ENCODE assay signal across 22 cellular contexts in the genomic region with DNA sequence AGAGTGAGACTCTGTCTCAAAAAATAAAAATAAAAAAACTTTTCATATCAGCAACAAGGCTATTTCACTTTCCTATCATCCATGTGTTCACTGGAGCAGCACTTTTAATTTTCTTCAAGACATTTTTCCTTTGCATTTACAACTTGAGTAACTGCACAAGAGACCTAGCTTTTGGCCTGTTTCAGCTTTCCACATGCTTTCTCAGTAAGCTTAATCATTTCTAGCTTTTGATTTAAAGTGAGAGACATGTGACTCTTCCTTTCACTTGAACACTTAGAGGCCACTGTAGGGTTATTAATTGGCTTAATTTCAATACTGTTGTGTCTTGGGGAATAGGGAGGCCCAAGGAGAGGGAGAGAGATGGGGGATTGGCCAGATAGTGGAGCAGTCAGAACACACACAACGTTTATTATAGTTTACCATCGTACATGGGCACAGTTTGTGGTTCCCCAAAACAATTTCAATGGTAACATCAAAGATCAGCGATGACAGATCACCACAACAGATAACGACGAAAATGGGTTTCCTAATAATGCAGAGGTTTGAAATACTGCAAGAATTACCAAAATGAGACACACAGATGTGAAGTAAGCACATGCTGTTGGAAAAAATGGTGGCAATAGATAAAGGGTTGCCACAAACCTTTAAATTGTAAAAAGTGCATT.
DNase-seq lines count a peak whose midpoint lies in the region; FAIRE-seq and TF ChIP-seq lines count a peak whose summit lies in the region.
"Had no signal": no experiment of that assay in that cellular context is flagged by ENCODE, and none has a peak within 500 bp of the region (broad histone marks: within the 10 kb centered on the region; RNA-seq: fewer than 3 reads in every experiment).

No MANE protein-coding gene starts in this region.

- peak overlapping the region; percentile 16; the same call in 1 of the 2 replicates for H3K9ac ChIP-seq in OCI-LY3 (ENCODE audit: low read length)
- H3K9ac ChIP-seq in H1 (replicated peaks in 1 of 4; ENCODE audit: extremely low read depth in 1 of 4, low read depth in 3 of 4, low read length in 3 of 4): no peak overlapping the region
- H3K9ac ChIP-seq: GM23248 had no signal

- H4K91ac ChIP-seq in H1 (replicated peaks; ENCODE audit: insufficient read length, low read length): no peak overlapping the region

- peaks cover 8% of the 10 kb centered on the region for H3K4me1 ChIP-seq in CD4-positive, alpha-beta memory T cell (ENCODE audit: insufficient read depth, low read length)
- H3K4me1 ChIP-seq in OCI-LY3 (ENCODE audit: low read length): peaks cover 59% of the 10 kb centered on the region
- peaks cover 6 to 14% (median 8%) of the 10 kb centered on the region in 4 experiments for H3K4me1 ChIP-seq in H1 (replicated peaks in 1 of 4; ENCODE audit: control insufficient read depth in 3 of 4, insufficient read depth in 4 of 4, low read length in 3 of 4)
- no peaks in the 10 kb centered on the region for H3K4me1 ChIP-seq in ovary (ENCODE audit: insufficient read depth)
- H3K4me1 ChIP-seq: HAP-1 had no signal

- DNase-seq in activated CD4-positive, alpha-beta memory T cell treated with anti-CD3 and anti-CD28 coated beads, Interleukin-2, amount 10 ng/mL, durations not matched to agents 7 days and 5 days: no peak
- no peak for DNase-seq in activated CD4-positive, alpha-beta memory T cell treated with anti-CD3 and anti-CD28 coated beads for 36 hours
- DNase-seq in CD4-positive, alpha-beta memory T cell: peak in 3 of 5 donors; percentile 2 to 30 (median 3)
- DNase-seq in H1 (ENCODE audit: low read depth in 1 of 2, low spot score in 2 of 2) (no peak), ovary (no peak)
- DNase-seq in stimulated activated CD4-positive, alpha-beta T cell treated with anti-CD3 and anti-CD28 coated beads, Interleukin-12 subunit alpha, Interleukin-12 subunit beta, amount 100 ng/mL, for 4 hours: no peak
- DNase-seq: GM23248; HFFc6; KBM-7; MV-4-11; NCI-H1105 treated with DMSO at 0.1 percent for 48 hours; NCI-H146; NCI-H1930; NCI-H2107; NCI-H524; NCI-H748 treated with DMSO at 0.1 percent for 48 hours; NK-92 treated with Interleukin-12 subunit alpha and Interleukin-12 subunit beta, amount 100 ng/mL, for 24 hours; PC-9; SJCRH30 had no signal

- TF ChIP-seq CTCF in OCI-LY3 (IDR thresholded peaks at IDR 0.05; ENCODE audit: low read depth, low read length): no peak
- TF ChIP-seq CTCF in H1 (IDR thresholded peaks at IDR 0.05; ENCODE audit: control extremely low read depth in 1 of 3, insufficient read depth in 1 of 3, low read depth in 1 of 3, low read length in 3 of 3): no peak
- no peak for TF ChIP-seq CTCF in ovary (IDR thresholded peaks at IDR 0.05)

- no peak for FAIRE-seq in H1 (lab: Jason Lieb, UNC)
- FAIRE-seq: HTR-8/SVneo had no signal

- no peak overlapping the region for H2BK15ac ChIP-seq in H1 (ENCODE audit: low read length)

- TF ChIP-seq EP300 in H1 (IDR thresholded peaks at IDR 0.05; ENCODE audit: borderline replicate concordance in 1 of 2, low read depth in 2 of 2, low read length in 2 of 2): no peak
- no peak for TF ChIP-seq EP300 in ovary (IDR thresholded peaks at IDR 0.05)

- no peaks in the 10 kb centered on the region for H3K9me3 ChIP-seq in CD4-positive, alpha-beta memory T cell (ENCODE audit: control insufficient read depth in 1 of 2, low read length in 2 of 2)
- H3K9me3 ChIP-seq in OCI-LY3 (ENCODE audit: insufficient read depth, low read length) (no peaks in the 10 kb centered on the region), H1 (ENCODE audit: insufficient read depth in 2 of 2, low read depth in 1 of 2, low read length in 1 of 2) (no peaks in the 10 kb centered on the region), ovary (no peaks in the 10 kb centered on the region)
- H3K9me3 ChIP-seq: HAP-1, SJCRH30 had no signal

- H3K4me2 ChIP-seq in OCI-LY3 (ENCODE audit: low read length): peak overlapping the region; percentile 44
- no peak overlapping the region for H3K4me2 ChIP-seq in H1 (ENCODE audit: insufficient read depth in 1 of 2, low read depth in 2 of 2, low read length in 2 of 2)
- H3K4me2 ChIP-seq: PC-9 had no signal

- no peak for TF ChIP-seq POLR2A in H1 (IDR thresholded peaks at IDR 0.05; ENCODE audit: control extremely low read depth in 1 of 2, low read depth in 2 of 2, low read length in 2 of 2)
- no peak for TF ChIP-seq POLR2A in ovary (IDR thresholded peaks at IDR 0.05)

- peaks cover 3% of the 10 kb centered on the region for H3K9me3 Mint-ChIP-seq in activated CD4-positive, alpha-beta memory T cell treated with anti-CD3 and anti-CD28 coated beads, Interleukin-2, amount 10 ng/mL, durations not matched to agents 7 days and 5 days
- no peaks in the 10 kb centered on the region for H3K9me3 Mint-ChIP-seq in activated CD4-positive, alpha-beta memory T cell treated with anti-CD3 and anti-CD28 coated beads for 36 hours
- no peaks in the 10 kb centered on the region for H3K9me3 Mint-ChIP-seq in CD4-positive, alpha-beta memory T cell
- H3K9me3 Mint-ChIP-seq: HFFc6 had no signal

- CTCF ChIA-PET in activated CD4-positive, alpha-beta memory T cell treated with anti-CD3 and anti-CD28 coated beads, Interleukin-2, amount 10 ng/mL, durations not matched to agents 7 days and 5 days (lab: Charles Lee): no interaction called here
- CTCF ChIA-PET in activated CD4-positive, alpha-beta memory T cell treated with anti-CD3 and anti-CD28 coated beads for 36 hours (lab: Charles Lee): no interaction called here
- CTCF ChIA-PET in CD4-positive, alpha-beta memory T cell (lab: Charles Lee; ENCODE audit: partially characterized antibody): no interaction called here
- CTCF ChIA-PET in H1 (lab: Charles Lee; ENCODE audit: partially characterized antibody): interaction anchor here (1.2 kb wide), 1 partner anchor 17 kb away, joined by 3 read pairs; no protein-coding TSS in a partner anchor

- H3K27ac ChIP-seq in CD4-positive, alpha-beta memory T cell (ENCODE audit: low read depth, low read length): no peak overlapping the region
- H3K27ac ChIP-seq in OCI-LY3 (ENCODE audit: low read length) (peak overlapping the region; percentile 82), H1 (ENCODE audit: low read depth, low read length) (no peak overlapping the region), ovary (no peak overlapping the region)
- H3K27ac ChIP-seq: GM23248, PC-9, SJCRH30 had no signal

- peaks cover 20% of the 10 kb centered on the region for H3K4me1 Mint-ChIP-seq in activated CD4-positive, alpha-beta memory T cell treated with anti-CD3 and anti-CD28 coated beads, Interleukin-2, amount 10 ng/mL, durations not matched to agents 7 days and 5 days
- H3K4me1 Mint-ChIP-seq in activated CD4-positive, alpha-beta memory T cell treated with anti-CD3 and anti-CD28 coated beads for 36 hours (ENCODE audit: low read depth): peaks cover 20% of the 10 kb centered on the region
- H3K4me1 Mint-ChIP-seq in CD4-positive, alpha-beta memory T cell: peaks cover 15 to 22% (median 19%) of the 10 kb centered on the region in 4 donors

- no peak overlapping the region for H3K14ac ChIP-seq in H1 (ENCODE audit: insufficient read length)

- H3K79me2 ChIP-seq in OCI-LY3 (ENCODE audit: low read length): no peaks in the 10 kb centered on the region
- H3K79me2 ChIP-seq in H1 (ENCODE audit: control insufficient read depth in 1 of 2, insufficient read depth in 2 of 2, low read length in 2 of 2): no peaks in the 10 kb centered on the region

- H3K4me3 ChIP-seq in CD4-positive, alpha-beta memory T cell (ENCODE audit: low read length in 2 of 2): no peak overlapping the region
- no peak overlapping the region for H3K4me3 ChIP-seq in OCI-LY3 (ENCODE audit: low read length)
- H3K4me3 ChIP-seq in H1 (ENCODE audit: extremely low read depth in 1 of 4, insufficient read depth in 2 of 4, low read depth in 3 of 4, low read length in 4 of 4): no peak overlapping the region
- H3K4me3 ChIP-seq in ovary: no peak overlapping the region
- H3K4me3 ChIP-seq: GM23248, HAP-1, PC-9, SJCRH30 had no signal

- H3K27me3 ChIP-seq in CD4-positive, alpha-beta memory T cell (ENCODE audit: insufficient read depth, low read length): no peaks in the 10 kb centered on the region
- H3K27me3 ChIP-seq in OCI-LY3 (ENCODE audit: low read depth, low read length): no peaks in the 10 kb centered on the region
- H3K27me3 ChIP-seq in H1 (replicated peaks in 1 of 4; ENCODE audit: control insufficient read depth in 3 of 4, extremely low read depth in 1 of 4, insufficient read depth in 3 of 4, low read length in 3 of 4): no peaks in the 10 kb centered on the region
- no peaks in the 10 kb centered on the region for H3K27me3 ChIP-seq in ovary
- H3K27me3 ChIP-seq: SJCRH30 had no signal

- H4K20me1 ChIP-seq in OCI-LY3 (ENCODE audit: insufficient read depth, low read length): no peaks in the 10 kb centered on the region
- H4K20me1 ChIP-seq in H1 (replicated peaks in 1 of 2; ENCODE audit: control insufficient read depth in 1 of 2, insufficient read depth in 2 of 2, low read length in 2 of 2): no peaks in the 10 kb centered on the region

- H3K23me2 ChIP-seq in H1 (ENCODE audit: low read depth, low read length): no peaks in the 10 kb centered on the region; the same call in 1 of the 2 replicates

- peaks cover 2% of the 10 kb centered on the region for H3K27me3 Mint-ChIP-seq in activated CD4-positive, alpha-beta memory T cell treated with anti-CD3 and anti-CD28 coated beads, Interleukin-2, amount 10 ng/mL, durations not matched to agents 7 days and 5 days
- H3K27me3 Mint-ChIP-seq in activated CD4-positive, alpha-beta memory T cell treated with anti-CD3 and anti-CD28 coated beads for 36 hours: no peaks in the 10 kb centered on the region
- H3K27me3 Mint-ChIP-seq in CD4-positive, alpha-beta memory T cell: no peaks in the 10 kb centered on the region

- peak overlapping the region; percentile 53 for H3K27ac Mint-ChIP-seq in activated CD4-positive, alpha-beta memory T cell treated with anti-CD3 and anti-CD28 coated beads, Interleukin-2, amount 10 ng/mL, durations not matched to agents 7 days and 5 days
- no peak overlapping the region for H3K27ac Mint-ChIP-seq in activated CD4-positive, alpha-beta memory T cell treated with anti-CD3 and anti-CD28 coated beads for 36 hours
- peak overlapping the region in 5 of 7 donors; percentile 2 to 85 (median 29) for H3K27ac Mint-ChIP-seq in CD4-positive, alpha-beta memory T cell
- H3K27ac Mint-ChIP-seq: HFFc6 had no signal

- no peak overlapping the region for H3K4me3 Mint-ChIP-seq in activated CD4-positive, alpha-beta memory T cell treated with anti-CD3 and anti-CD28 coated beads, Interleukin-2, amount 10 ng/mL, durations not matched to agents 7 days and 5 days
- H3K4me3 Mint-ChIP-seq in activated CD4-positive, alpha-beta memory T cell treated with anti-CD3 and anti-CD28 coated beads for 36 hours: no peak overlapping the region
- H3K4me3 Mint-ChIP-seq in CD4-positive, alpha-beta memory T cell: peak overlapping the region in 4 of 8 donors; percentile 2 to 73 (median 10)
- H3K4me3 Mint-ChIP-seq: HFFc6 had no signal

- no peak overlapping the region for H3K23ac ChIP-seq in H1 (ENCODE audit: insufficient read length)

- intact Hi-C loops in activated CD4-positive, alpha-beta memory T cell treated with anti-CD3 and anti-CD28 coated beads for 36 hours (cut with micrococcal nuclease): loop anchor here (2.0 kb wide), 1 partner anchor 36 kb away; no protein-coding TSS in a partner anchor
- intact Hi-C loops in CD4-positive, alpha-beta memory T cell (cut with micrococcal nuclease): no loop called here
- intact Hi-C loops in ovary (cut with DNase I): no loop called here

- 88% methylated on average over 5 of the region's 5 CpGs; no CpG with 5 or more reads in 1 of the 2 experiments for WGBS in H1 (ENCODE audit: extremely low coverage in 1 of 2, insufficient coverage in 1 of 2, insufficient read length in 1 of 2, insufficient replicate concordance in 2 of 2, low coverage in 1 of 2, low lambda C conversion rate in 2 of 2, missing lambda C conversion rate in 1 of 2), 2 experiments
- WGBS in ovary, 3 donors: 85 to 87% (median 85%) methylated on average over 5 of the region's 5 CpGs

- H3K18ac ChIP-seq in H1 (ENCODE audit: extremely low read depth, low read length): no peak overlapping the region

- H3K4ac ChIP-seq in H1 (replicated peaks; ENCODE audit: insufficient read length, low read depth, low read length): no peak overlapping the region

- no peak overlapping the region for H4K5ac ChIP-seq in H1 (ENCODE audit: insufficient read length, low read depth, low read length)

- H2BK20ac ChIP-seq in H1 (ENCODE audit: low read length): no peak overlapping the region

- no peak overlapping the region for H2BK5ac ChIP-seq in H1 (ENCODE audit: low read depth, low read length)

- no peaks in the 10 kb centered on the region for H3K36me3 ChIP-seq in CD4-positive, alpha-beta memory T cell (ENCODE audit: insufficient read depth, low read length)
- H3K36me3 ChIP-seq in OCI-LY3 (replicated peaks; ENCODE audit: low read depth, low read length) (no peaks in the 10 kb centered on the region), H1 (ENCODE audit: control insufficient read depth in 2 of 4, insufficient read depth in 4 of 4, low read length in 3 of 4) (no peaks in the 10 kb centered on the region), ovary (no peaks in the 10 kb centered on the region)
- H3K36me3 ChIP-seq: HAP-1, SJCRH30 had no signal

- no peak overlapping the region for H4K8ac ChIP-seq in H1 (ENCODE audit: extremely low read depth, insufficient read depth, low read length)

- POLR2A ChIA-PET in activated CD4-positive, alpha-beta memory T cell treated with anti-CD3 and anti-CD28 coated beads, Interleukin-2, amount 10 ng/mL, durations not matched to agents 7 days and 5 days (lab: Charles Lee): no interaction called here
- POLR2A ChIA-PET in activated CD4-positive, alpha-beta memory T cell treated with anti-CD3 and anti-CD28 coated beads for 36 hours (lab: Charles Lee): interaction anchor here (0.7 to 1.1 kb wide), 2 partner anchors 37 to 77 kb away, joined by 3 read pairs; no protein-coding TSS in a partner anchor
- POLR2A ChIA-PET in CD4-positive, alpha-beta memory T cell (lab: Charles Lee; ENCODE audit: partially characterized antibody): no interaction called here
- POLR2A ChIA-PET in H1 (lab: Charles Lee; ENCODE audit: partially characterized antibody): interaction anchor here (1.0 kb wide), 1 partner anchor 11 kb away, joined by 3 read pairs; no protein-coding TSS in a partner anchor

- H2BK120ac ChIP-seq in H1 (replicated peaks; ENCODE audit: low read depth, low read length): no peak overlapping the region

- 0 out of 2 replicates have a peak overlapping the region, but pooled peaks have one; percentile 6 for H2AK5ac ChIP-seq in H1 (ENCODE audit: low read depth, low read length)

- TF ChIP-seq RAD21 in H1 (IDR thresholded peaks at IDR 0.05 in 1 of 2, conservative IDR thresholded peaks at IDR 0.05 in 1 of 2; ENCODE audit: low read depth in 2 of 2, low read length in 2 of 2): no peak

- peaks cover 4% of the 10 kb centered on the region for H3K36me3 Mint-ChIP-seq in activated CD4-positive, alpha-beta memory T cell treated with anti-CD3 and anti-CD28 coated beads, Interleukin-2, amount 10 ng/mL, durations not matched to agents 7 days and 5 days (ENCODE audit: low read depth)
- H3K36me3 Mint-ChIP-seq in activated CD4-positive, alpha-beta memory T cell treated with anti-CD3 and anti-CD28 coated beads for 36 hours: no peaks in the 10 kb centered on the region
- H3K36me3 Mint-ChIP-seq in CD4-positive, alpha-beta memory T cell: no peaks in the 10 kb centered on the region

- no peak overlapping the region for H2BK12ac ChIP-seq in H1 (ENCODE audit: low read depth, low read length)

- H2AFZ ChIP-seq in OCI-LY3 (ENCODE audit: low read depth, low read length): no peak overlapping the region; the same call in 1 of the 2 replicates
- no peak overlapping the region for H2AFZ ChIP-seq in H1 (ENCODE audit: low read length)
- H2AFZ ChIP-seq: GM23248, PC-9 had no signal

- H3K79me1 ChIP-seq in H1 (ENCODE audit: low read depth, low read length): no peaks in the 10 kb centered on the region

- no peak overlapping the region for H3K56ac ChIP-seq in H1 (replicated peaks; ENCODE audit: insufficient read length, low read depth, low read length)

Comparison
In these comparisons a context has a peak if more than half of its experiments do, and no peak if none do; other contexts are left out.
1. POLR2A ChIA-PET loops: an anchor here in activated CD4-positive, alpha-beta memory T cell treated with anti-CD3 and anti-CD28 coated beads for 36 hours (0.7 to 1.1 kb wide) and H1 (1.0 kb wide); none called in activated CD4-positive, alpha-beta memory T cell treated with anti-CD3 and anti-CD28 coated beads, Interleukin-2, amount 10 ng/mL, durations not matched to agents 7 days and 5 days and CD4-positive, alpha-beta memory T cell.
2. DNase-seq: peak in CD4-positive, alpha-beta memory T cell (3 of 5); none in activated CD4-positive, alpha-beta memory T cell treated with anti-CD3 and anti-CD28 coated beads, Interleukin-2, amount 10 ng/mL, durations not matched to agents 7 days and 5 days (single experiment), activated CD4-positive, alpha-beta memory T cell treated with anti-CD3 and anti-CD28 coated beads for 36 hours (single experiment), H1 (0 of 2), ovary (0 of 5) and stimulated activated CD4-positive, alpha-beta T cell treated with anti-CD3 and anti-CD28 coated beads, Interleukin-12 subunit alpha, Interleukin-12 subunit beta, amount 100 ng/mL, for 4 hours (single experiment).